Comparison of ENCODE assay signal across 1 cellular context in the genomic region with DNA sequence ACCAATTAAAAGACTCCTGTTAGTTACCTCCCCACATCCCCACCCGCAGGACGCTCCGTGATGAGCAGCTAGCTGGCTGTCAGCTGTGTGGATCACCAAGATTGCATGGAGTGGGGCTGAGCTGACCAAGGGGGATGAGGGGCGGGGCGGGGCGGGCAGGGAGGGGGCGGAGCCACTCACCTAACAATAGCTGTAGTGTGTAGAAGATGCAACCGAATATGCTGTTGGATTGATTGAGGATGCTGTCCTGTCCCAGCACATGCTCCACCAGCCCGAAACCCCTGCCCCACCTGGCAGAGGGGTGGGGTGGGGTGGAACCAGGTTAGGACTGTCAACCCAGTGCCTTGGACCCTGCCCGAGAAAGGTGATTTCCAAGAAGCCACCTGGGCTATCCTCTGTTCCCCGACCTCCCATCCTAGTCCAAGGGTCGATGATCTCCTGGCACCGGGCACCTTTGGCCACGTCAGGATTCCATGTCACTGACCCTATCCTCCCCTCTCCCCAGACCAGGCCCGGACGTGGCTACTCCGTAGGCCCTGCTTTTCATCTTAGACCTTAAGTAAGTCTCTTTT.
A peak's percentile ranks its signal among the peaks of the same experiment; 100 is the strongest.
TF ChIP-seq lines count a peak whose summit lies in the region.

No MANE protein-coding gene starts in this region.

TF ChIP-seq in HepG2, 621 proteins besides CTCF, POLR2A, EP300 and RAD21 (continued from another document):
- peak; percentile 63 for TF ChIP-seq MAX (IDR thresholded peaks at IDR 0.05)
- 0 out of 4 replicates have a peak, but pooled peaks of 1 of the 2 experiments have one; percentile 19 for TF ChIP-seq HMGXB4 (CRISPR knock-in tag; IDR thresholded peaks at IDR 0.05; ENCODE audit: borderline replicate concordance in 1 of 2, low read depth in 1 of 2)
- TF ChIP-seq, protein P1, sequence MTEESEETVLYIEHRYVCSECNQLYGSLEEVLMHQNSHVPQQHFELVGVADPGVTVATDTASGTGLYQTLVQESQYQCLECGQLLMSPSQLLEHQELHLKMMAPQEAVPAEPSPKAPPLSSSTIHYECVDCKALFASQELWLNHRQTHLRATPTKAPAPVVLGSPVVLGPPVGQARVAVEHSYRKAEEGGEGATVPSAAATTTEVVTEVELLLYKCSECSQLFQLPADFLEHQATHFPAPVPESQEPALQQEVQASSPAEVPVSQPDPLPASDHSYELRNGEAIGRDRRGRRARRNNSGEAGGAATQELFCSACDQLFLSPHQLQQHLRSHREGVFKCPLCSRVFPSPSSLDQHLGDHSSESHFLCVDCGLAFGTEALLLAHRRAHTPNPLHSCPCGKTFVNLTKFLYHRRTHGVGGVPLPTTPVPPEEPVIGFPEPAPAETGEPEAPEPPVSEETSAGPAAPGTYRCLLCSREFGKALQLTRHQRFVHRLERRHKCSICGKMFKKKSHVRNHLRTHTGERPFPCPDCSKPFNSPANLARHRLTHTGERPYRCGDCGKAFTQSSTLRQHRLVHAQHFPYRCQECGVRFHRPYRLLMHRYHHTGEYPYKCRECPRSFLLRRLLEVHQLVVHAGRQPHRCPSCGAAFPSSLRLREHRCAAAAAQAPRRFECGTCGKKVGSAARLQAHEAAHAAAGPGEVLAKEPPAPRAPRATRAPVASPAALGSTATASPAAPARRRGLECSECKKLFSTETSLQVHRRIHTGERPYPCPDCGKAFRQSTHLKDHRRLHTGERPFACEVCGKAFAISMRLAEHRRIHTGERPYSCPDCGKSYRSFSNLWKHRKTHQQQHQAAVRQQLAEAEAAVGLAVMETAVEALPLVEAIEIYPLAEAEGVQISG (CRISPR knock-in tag; IDR thresholded peaks at IDR 0.05): peak; percentile 15; the same call in 1 of the 2 replicates
- peak; percentile 31; the same call in 1 of the 2 replicates for TF ChIP-seq SIN3A (IDR thresholded peaks at IDR 0.05; ENCODE audit: borderline replicate concordance, low read depth, low read length)
- no peak for TF ChIP-seq SP1 (IDR thresholded peaks at IDR 0.05)
- peak; percentile 41; the same call in 1 of the 2 replicates for TF ChIP-seq SP1 (CRISPR knock-in tag; IDR thresholded peaks at IDR 0.05)
- no peak for TF ChIP-seq PHB2 (IDR thresholded peaks at IDR 0.05; ENCODE audit: partially characterized antibody)
- peak; percentile 42; the same call in 1 of the 2 replicates for TF ChIP-seq TBX2 (CRISPR knock-in tag; IDR thresholded peaks at IDR 0.05; ENCODE audit: borderline replicate concordance)
- no peak for TF ChIP-seq XRCC5 (optimal IDR thresholded peaks at IDR 0.05; ENCODE audit: low read length)
- 0 out of 2 replicates have a peak, but pooled peaks have one; percentile 34 for TF ChIP-seq ZNF670 (CRISPR knock-in tag; IDR thresholded peaks at IDR 0.05; ENCODE audit: borderline replicate concordance)
- TF ChIP-seq KLF6 (CRISPR knock-in tag; IDR thresholded peaks at IDR 0.05): 0 out of 2 replicates have a peak, but pooled peaks have one; percentile 42
- no peak for TF ChIP-seq ZSCAN25 (CRISPR knock-in tag; IDR thresholded peaks at IDR 0.05)
- no peak for TF ChIP-seq ZNF839 (CRISPR knock-in tag; IDR thresholded peaks at IDR 0.05; ENCODE audit: borderline replicate concordance)
- peak; percentile 57; the same call in 1 of the 2 replicates for TF ChIP-seq DMAP1 (CRISPR knock-in tag; IDR thresholded peaks at IDR 0.05)
- TF ChIP-seq SP4 (CRISPR knock-in tag; IDR thresholded peaks at IDR 0.05): 0 out of 2 replicates have a peak, but pooled peaks have one; percentile 46
- no peak for TF ChIP-seq ZNF761 (CRISPR knock-in tag; conservative IDR thresholded peaks at IDR 0.05)
- TF ChIP-seq SMARCE1 (IDR thresholded peaks at IDR 0.05; ENCODE audit: borderline replicate concordance): no peak
- TF ChIP-seq, protein P2, sequence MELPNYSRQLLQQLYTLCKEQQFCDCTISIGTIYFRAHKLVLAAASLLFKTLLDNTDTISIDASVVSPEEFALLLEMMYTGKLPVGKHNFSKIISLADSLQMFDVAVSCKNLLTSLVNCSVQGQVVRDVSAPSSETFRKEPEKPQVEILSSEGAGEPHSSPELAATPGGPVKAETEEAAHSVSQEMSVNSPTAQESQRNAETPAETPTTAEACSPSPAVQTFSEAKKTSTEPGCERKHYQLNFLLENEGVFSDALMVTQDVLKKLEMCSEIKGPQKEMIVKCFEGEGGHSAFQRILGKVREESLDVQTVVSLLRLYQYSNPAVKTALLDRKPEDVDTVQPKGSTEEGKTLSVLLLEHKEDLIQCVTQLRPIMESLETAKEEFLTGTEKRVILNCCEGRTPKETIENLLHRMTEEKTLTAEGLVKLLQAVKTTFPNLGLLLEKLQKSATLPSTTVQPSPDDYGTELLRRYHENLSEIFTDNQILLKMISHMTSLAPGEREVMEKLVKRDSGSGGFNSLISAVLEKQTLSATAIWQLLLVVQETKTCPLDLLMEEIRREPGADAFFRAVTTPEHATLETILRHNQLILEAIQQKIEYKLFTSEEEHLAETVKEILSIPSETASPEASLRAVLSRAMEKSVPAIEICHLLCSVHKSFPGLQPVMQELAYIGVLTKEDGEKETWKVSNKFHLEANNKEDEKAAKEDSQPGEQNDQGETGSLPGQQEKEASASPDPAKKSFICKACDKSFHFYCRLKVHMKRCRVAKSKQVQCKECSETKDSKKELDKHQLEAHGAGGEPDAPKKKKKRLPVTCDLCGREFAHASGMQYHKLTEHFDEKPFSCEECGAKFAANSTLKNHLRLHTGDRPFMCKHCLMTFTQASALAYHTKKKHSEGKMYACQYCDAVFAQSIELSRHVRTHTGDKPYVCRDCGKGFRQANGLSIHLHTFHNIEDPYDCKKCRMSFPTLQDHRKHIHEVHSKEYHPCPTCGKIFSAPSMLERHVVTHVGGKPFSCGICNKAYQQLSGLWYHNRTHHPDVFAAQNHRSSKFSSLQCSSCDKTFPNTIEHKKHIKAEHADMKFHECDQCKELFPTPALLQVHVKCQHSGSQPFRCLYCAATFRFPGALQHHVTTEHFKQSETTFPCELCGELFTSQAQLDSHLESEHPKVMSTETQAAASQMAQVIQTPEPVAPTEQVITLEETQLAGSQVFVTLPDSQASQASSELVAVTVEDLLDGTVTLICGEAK (IDR thresholded peaks at IDR 0.05): no peak
- TF ChIP-seq, protein P2 (CRISPR knock-in tag; IDR thresholded peaks at IDR 0.05): 0 out of 2 replicates have a peak, but pooled peaks have one; percentile 13
- TF ChIP-seq HOMEZ (CRISPR knock-in tag; IDR thresholded peaks at IDR 0.05; ENCODE audit: low read depth): peak; percentile 62; the same call in 1 of the 2 replicates
- TF ChIP-seq POLR2AphosphoS5 (IDR thresholded peaks at IDR 0.05; ENCODE audit: low read depth, low read length): peak; percentile 44
- TF ChIP-seq ZMAT3 (CRISPR knock-in tag; conservative IDR thresholded peaks at IDR 0.05): no peak
